1 cellular context compared by ENCODE assay signal in the genomic region with DNA sequence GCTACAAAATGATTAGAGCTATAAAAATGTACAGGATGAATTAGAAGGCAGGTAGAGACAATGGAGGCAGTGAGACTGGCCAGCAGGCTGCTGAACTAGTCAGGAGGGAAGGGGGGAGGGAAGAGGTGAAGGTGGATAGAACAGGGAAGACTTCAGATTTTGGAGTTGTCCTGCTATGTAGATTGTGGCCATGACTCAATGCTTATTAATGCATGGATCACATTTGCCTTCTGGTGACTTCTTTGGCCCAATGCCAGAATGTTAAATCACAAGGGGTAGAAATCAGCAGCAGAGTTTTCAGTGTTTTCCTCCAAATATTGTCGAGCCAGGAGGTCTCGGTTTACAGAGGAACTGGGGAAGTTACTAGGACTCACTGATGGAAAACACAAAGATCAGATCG.
TF ChIP-seq lines count a peak whose summit lies in the region.

No MANE protein-coding gene starts in this region.

TF ChIP-seq in IMR-90, 13 proteins besides CTCF, POLR2A, EP300 and RAD21:
- TF ChIP-seq CEBPB (IDR thresholded peaks at IDR 0.05; ENCODE audit: low read depth, low read length) = no peak
- no peak for TF ChIP-seq CHD1 (IDR thresholded peaks at IDR 0.05; ENCODE audit: low read depth, low read length)
- no peak for TF ChIP-seq RFX5 (IDR thresholded peaks at IDR 0.05; ENCODE audit: low read depth, low read length)
- TF ChIP-seq FOS (IDR thresholded peaks at IDR 0.05; ENCODE audit: low read depth, low read length) = no peak
- TF ChIP-seq USF2 (IDR thresholded peaks at IDR 0.05; ENCODE audit: low read depth, low read length) = no peak
- TF ChIP-seq MAZ (IDR thresholded peaks at IDR 0.05; ENCODE audit: borderline replicate concordance, low read depth, low read length) = no peak
- no peak for TF ChIP-seq RCOR1 (IDR thresholded peaks at IDR 0.05; ENCODE audit: insufficient replicate concordance, low read length)
- no peak for TF ChIP-seq BHLHE40 (IDR thresholded peaks at IDR 0.05; ENCODE audit: low read depth, low read length)
- TF ChIP-seq NFE2L2 (IDR thresholded peaks at IDR 0.05; ENCODE audit: low read depth, low read length) = no peak
- no peak for TF ChIP-seq SMC3 (IDR thresholded peaks at IDR 0.05; ENCODE audit: low read depth, low read length)
- TF ChIP-seq MAFK (IDR thresholded peaks at IDR 0.05; ENCODE audit: low read depth, low read length) = no peak
- no peak for TF ChIP-seq MXI1 (IDR thresholded peaks at IDR 0.05; ENCODE audit: borderline replicate concordance, low read depth, low read length)
- TF ChIP-seq ELK1 (IDR thresholded peaks at IDR 0.05; ENCODE audit: borderline replicate concordance, low read depth, low read length) = no peak
